10 cellular contexts compared by ENCODE assay signal in genomic region chr18:12262748-12263147, GRCh38. TPM values are rescaled to one million over a fixed set of nuclear protein-coding genes. Genes with fewer than 3 reads are reported as not detected.
"Had no signal": no experiment of that assay in that cellular context is flagged by ENCODE, and none has a peak within 500 bp of the region (broad histone marks: within the 10 kb centered on the region; RNA-seq: fewer than 3 reads in every experiment).

No MANE protein-coding gene starts in this region.

- DNase-seq: GM23248, H9, HCEC 1CT, KG1 had no signal

- H3K27ac ChIP-seq: GM23248, HL-60 had no signal

- H3K4me3 ChIP-seq: GM23248 had no signal

- H3K36me3 Mint-ChIP-seq: IgD-negative memory B cell had no signal

- H3K4me1 Mint-ChIP-seq: H9, IgD-negative memory B cell had no signal

- H2AFZ ChIP-seq: GM23248 had no signal

- H3K27ac Mint-ChIP-seq: H9, IgD-negative memory B cell had no signal

- H3K9ac ChIP-seq: GM23248 had no signal

- ATAC-seq: HepG2 had no signal

- H3K4me3 Mint-ChIP-seq: H9, IgD-negative memory B cell had no signal

- FAIRE-seq: H1, H54, HepG2 had no signal

- H3K9me3 Mint-ChIP-seq: H9, IgD-negative memory B cell had no signal

RNA-seq across cellular contexts. Expression of gene CIDEA, which starts 8.6 kb away (rescaled TPM):
- total RNA-seq: GM23248, H1, H9, HepG2, HT1080 had no signal
- polyA plus RNA-seq: GM23248, H1, HepG2, IgD-negative memory B cell had no signal
